In the genomic region with DNA sequence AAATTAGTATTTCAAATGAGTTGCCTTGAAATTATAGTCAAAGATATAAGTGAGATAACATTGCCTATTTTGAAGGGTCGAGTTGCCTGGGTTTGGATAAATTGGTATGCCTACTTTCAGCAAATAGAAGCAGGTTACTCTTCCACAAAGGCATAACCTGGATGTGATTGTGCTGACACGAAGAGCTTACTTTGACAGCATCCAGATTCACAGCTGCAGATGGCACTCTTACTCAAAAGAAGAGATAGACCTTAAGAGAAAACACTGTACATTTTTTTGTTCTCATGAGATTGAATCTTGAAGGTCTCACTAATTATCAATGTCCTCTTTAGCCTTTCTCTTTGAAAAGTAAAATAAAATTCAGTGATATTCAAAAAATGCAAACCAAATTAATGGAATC, we compare ENCODE assay signal across 27 cellular contexts.
"Had no signal": no experiment of that assay in that cellular context is flagged by ENCODE, and none has a peak within 500 bp of the region (broad histone marks: within the 10 kb centered on the region; RNA-seq: fewer than 3 reads in every experiment).

No MANE protein-coding gene starts in this region.

- H3K4me1 Mint-ChIP-seq: activated CD4-positive, alpha-beta T cell treated with anti-CD3 and anti-CD28 coated beads for 36 hours; activated naive CD8-positive, alpha-beta T cell treated with anti-CD3 and anti-CD28 coated beads for 36 hours had no signal

- H3K4me1 ChIP-seq: adrenal gland, body of pancreas, colonic mucosa, prostate gland, tibial nerve had no signal

- H3K27ac Mint-ChIP-seq: activated CD4-positive, alpha-beta T cell treated with anti-CD3 and anti-CD28 coated beads for 36 hours; activated naive CD4-positive, alpha-beta T cell treated with anti-CD3 and anti-CD28 coated beads for 36 hours; activated naive CD8-positive, alpha-beta T cell treated with anti-CD3 and anti-CD28 coated beads for 36 hours; activated T-helper 1 cell treated with anti-CD3 and anti-CD28 coated beads, Interleukin-12 subunit alpha, Interleukin-12 subunit beta, Interleukin-2, Interleukin-4 antibody, amounts not matched to agents 30 ng/mL and 10 ng/mL and 1 ng/mL, durations not matched to agents 14 hours and 24 hours and 36 hours; nephron progenitor cell; T-helper 2 cell treated with Interferon-gamma antibody and Interleukin-4, amounts not matched to agents 5 μg/mL and 100 μg/mL, for 36 hours had no signal

- H3K36me3 Mint-ChIP-seq: activated naive CD8-positive, alpha-beta T cell treated with anti-CD3 and anti-CD28 coated beads for 36 hours had no signal

- H3K4me2 ChIP-seq: smooth muscle cell had no signal

- H3K27me3 ChIP-seq: adrenal gland, body of pancreas, colonic mucosa, ovary, tibial nerve had no signal

- H3K27me3 Mint-ChIP-seq: activated CD4-positive, alpha-beta T cell treated with anti-CD3 and anti-CD28 coated beads for 36 hours; activated naive CD8-positive, alpha-beta T cell treated with anti-CD3 and anti-CD28 coated beads for 36 hours had no signal

- ATAC-seq: activated CD4-positive, alpha-beta T cell treated with anti-CD3 and anti-CD28 coated beads for 36 hours; body of pancreas; left cardiac atrium; left ventricle myocardium superior; sciatic nerve had no signal

- DNase-seq: activated CD4-positive, alpha-beta T cell treated with anti-CD3 and anti-CD28 coated beads for 36 hours; activated CD4-positive, CD25-positive, alpha-beta regulatory T cell; activated effector memory CD4-positive, alpha-beta T cell treated with anti-CD3 and anti-CD28 coated beads, Interleukin-2, amount 50 U/mL, for 16 hours; activated naive CD4-positive, alpha-beta T cell treated with anti-CD3 and anti-CD28 coated beads for 36 hours; activated naive CD8-positive, alpha-beta T cell treated with anti-CD3 and anti-CD28 coated beads for 36 hours; adrenal gland; aorta; body of pancreas; colonic mucosa; effector CD8-positive, alpha-beta T cell; glutamatergic neuron; islet precursor cell; left cardiac atrium; left ventricle myocardium superior; nephron progenitor cell; ovary; retina; stimulated activated CD4-positive, alpha-beta T cell treated with anti-CD3 and anti-CD28 coated beads, Interleukin-15, amount 100 ng/mL, for 24 hours; stimulated activated CD4-positive, alpha-beta T cell treated with anti-CD3 and anti-CD28 coated beads, Interleukin-2, amount 100 ng/mL, for 24 hours; stimulated activated naive CD4-positive, alpha-beta T cell treated with Interleukin-2 at 50 U/mL for 16 hours had no signal

- H3K36me3 ChIP-seq: adrenal gland, colonic mucosa, ovary, prostate gland, tibial nerve had no signal

- H3K4me3 ChIP-seq: adrenal gland, body of pancreas, colonic mucosa, ovary, prostate gland, smooth muscle cell, tibial nerve had no signal

- H3K9me3 ChIP-seq: adrenal gland, body of pancreas, colonic mucosa, ovary, prostate gland, tibial nerve had no signal

- H3K9me3 Mint-ChIP-seq: activated naive CD8-positive, alpha-beta T cell treated with anti-CD3 and anti-CD28 coated beads for 36 hours; activated T-helper 1 cell treated with anti-CD3 and anti-CD28 coated beads, Interleukin-12 subunit alpha, Interleukin-12 subunit beta, Interleukin-2, Interleukin-4 antibody, amounts not matched to agents 30 ng/mL and 10 ng/mL and 1 ng/mL, durations not matched to agents 14 hours and 24 hours and 36 hours; nephron progenitor cell; T-helper 2 cell treated with Interferon-gamma antibody and Interleukin-4, amounts not matched to agents 5 μg/mL and 100 μg/mL, for 36 hours had no signal

- H3K4me3 Mint-ChIP-seq: activated CD4-positive, alpha-beta T cell treated with anti-CD3 and anti-CD28 coated beads for 36 hours; activated naive CD4-positive, alpha-beta T cell treated with anti-CD3 and anti-CD28 coated beads for 36 hours; activated naive CD8-positive, alpha-beta T cell treated with anti-CD3 and anti-CD28 coated beads for 36 hours; activated T-helper 1 cell treated with anti-CD3 and anti-CD28 coated beads, Interleukin-12 subunit alpha, Interleukin-12 subunit beta, Interleukin-2, Interleukin-4 antibody, amounts not matched to agents 30 ng/mL and 10 ng/mL and 1 ng/mL, durations not matched to agents 14 hours and 24 hours and 36 hours; nephron progenitor cell; T-helper 2 cell treated with Interferon-gamma antibody and Interleukin-4, amounts not matched to agents 5 μg/mL and 100 μg/mL, for 36 hours had no signal

- H3K27ac ChIP-seq: adrenal gland, body of pancreas, colonic mucosa, epithelial cell of prostate, ovary, prostate gland, tibial nerve had no signal
